ENCODE assay signal across 26 cellular contexts in the genomic region with DNA sequence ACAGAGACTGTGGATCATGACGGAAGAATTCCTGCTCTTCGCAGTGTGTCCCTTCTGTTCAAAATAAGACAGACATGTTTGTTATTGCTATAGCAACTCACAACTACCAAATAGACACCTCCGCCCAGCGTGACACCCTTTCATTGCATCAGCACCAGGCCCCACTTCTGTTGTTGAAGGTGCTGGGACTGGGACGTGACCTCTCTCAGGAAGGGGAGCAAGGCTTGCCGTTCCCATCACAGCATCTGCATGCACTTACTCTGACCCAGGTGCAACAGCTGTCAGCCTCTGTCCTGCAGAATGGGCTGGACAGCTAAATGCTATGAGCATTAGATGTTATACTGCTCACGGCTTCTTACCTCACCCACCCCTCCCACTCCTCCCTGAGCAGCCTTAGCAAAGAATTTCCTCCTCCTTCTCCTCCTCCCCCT.
A peak's percentile ranks its signal among the peaks of the same experiment; 100 is the strongest.
DNase-seq lines count a peak whose midpoint lies in the region; ATAC-seq, FAIRE-seq and TF ChIP-seq lines count a peak whose summit lies in the region.
"Had no signal": no experiment of that assay in that cellular context is flagged by ENCODE, and none has a peak within 500 bp of the region (broad histone marks: within the 10 kb centered on the region; RNA-seq: fewer than 3 reads in every experiment).

No MANE protein-coding gene starts in this region.

- ATAC-seq in Right ventricle myocardium inferior (peak; percentile 72), left cardiac atrium (peak in 1 of 2 donors; percentile 81), HG03280 (IDR thresholded peaks at IDR 0.05; ENCODE audit: unreplicated experiment) (no peak), pancreas (no peak)
- ATAC-seq: activated T-cell treated with anti-CD3 and anti-CD28 coated beads, Interleukin-2, amount 50 U/mL, for 72 hours; stimulated activated memory B cell treated with anti-CD40 and anti-IgM and Interleukin-4, amounts not matched to agents 10 μg/mL and 1 μg/mL and 100 μg/mL, for 72 hours; T-cell had no signal

- no peak for DNase-seq in Right ventricle myocardium inferior (ENCODE audit: missing footprints)
- no peak for DNase-seq in cardiac septum (ENCODE audit: low spot score)
- DNase-seq in left cardiac atrium = peak; percentile 47
- no peak for DNase-seq in neural crest cell (ENCODE audit: low read depth, low spot score)
- no peak for DNase-seq in NCI-H446 treated with DMSO at 0.1 percent for 48 hours (lab: John Stamatoyannopoulos, UW)
- no peak for DNase-seq in pancreas
- DNase-seq in EL = no peak
- DNase-seq: activated CD8-positive, alpha-beta memory T cell treated with anti-CD3 and anti-CD28 coated beads for 24 hours; activated naive CD4-positive, alpha-beta T cell treated with anti-CD3 and anti-CD28 coated beads, Interleukin-2, amount 50 U/mL, for 16 hours; activated T-cell treated with anti-CD3 and anti-CD28 coated beads, Interleukin-2, amount 50 U/mL, for 72 hours; DMS79 treated with DMSO at 0.1 percent for 48 hours; erythroblast; H7; NCI-H1417 treated with DMSO at 0.1 percent for 48 hours; NCI-H2171; NCI-H69; SIG-M5; T-cell had no signal

- 68 to 77% methylated on average over 7 of the region's 7 CpGs for WGBS in pancreas, 2 donors

- H3K4me3 Mint-ChIP-seq in neural crest cell = no peak overlapping the region
- H3K4me3 Mint-ChIP-seq: activated T-cell treated with anti-CD3 and anti-CD28 coated beads, Interleukin-2, amount 50 U/mL, for 72 hours; B cell; central memory CD8-positive, alpha-beta T cell; stimulated activated memory B cell treated with anti-CD40 and anti-IgM and Interleukin-4, amounts not matched to agents 10 μg/mL and 1 μg/mL and 100 μg/mL, for 72 hours; T-cell had no signal

- H3K9me3 ChIP-seq in pancreas = no peaks in the 10 kb centered on the region
- H3K9me3 ChIP-seq: ascending aorta had no signal

- FAIRE-seq in pancreas (lab: Jason Lieb, UNC) = no peak
- FAIRE-seq: HTR-8/SVneo, TTC549 had no signal

- TF ChIP-seq CTCF in neural crest cell (conservative IDR thresholded peaks at IDR 0.05) (no peak), pancreas (IDR thresholded peaks at IDR 0.05) (no peak)

- H3K36me3 ChIP-seq in pancreas = no peaks in the 10 kb centered on the region
- H3K36me3 ChIP-seq: ascending aorta had no signal

- no peaks in the 10 kb centered on the region for H3K9me3 Mint-ChIP-seq in neural crest cell
- H3K9me3 Mint-ChIP-seq: activated T-cell treated with anti-CD3 and anti-CD28 coated beads, Interleukin-2, amount 50 U/mL, for 72 hours; central memory CD8-positive, alpha-beta T cell; stimulated activated memory B cell treated with anti-CD40 and anti-IgM and Interleukin-4, amounts not matched to agents 10 μg/mL and 1 μg/mL and 100 μg/mL, for 72 hours; T-cell had no signal

- H3K4me3 ChIP-seq in pancreas = no peak overlapping the region
- H3K4me3 ChIP-seq: ascending aorta had no signal

- H3K27ac Mint-ChIP-seq in neural crest cell (ENCODE audit: unreplicated experiment) = peak overlapping the region; percentile 70
- H3K27ac Mint-ChIP-seq: activated T-cell treated with anti-CD3 and anti-CD28 coated beads, Interleukin-2, amount 50 U/mL, for 72 hours; B cell; stimulated activated memory B cell treated with anti-CD40 and anti-IgM and Interleukin-4, amounts not matched to agents 10 μg/mL and 1 μg/mL and 100 μg/mL, for 72 hours; T-cell had no signal

- no peaks in the 10 kb centered on the region for H3K27me3 ChIP-seq in pancreas
- H3K27me3 ChIP-seq: ascending aorta had no signal

- H3K36me3 Mint-ChIP-seq in neural crest cell (ENCODE audit: low read depth) = no peaks in the 10 kb centered on the region
- H3K36me3 Mint-ChIP-seq: stimulated activated memory B cell treated with anti-CD40 and anti-IgM and Interleukin-4, amounts not matched to agents 10 μg/mL and 1 μg/mL and 100 μg/mL, for 72 hours; T-cell had no signal

- H3K27ac ChIP-seq in pancreas = no peak overlapping the region
- H3K27ac ChIP-seq: 22Rv1, ascending aorta had no signal

- H3K4me1 ChIP-seq in pancreas = no peaks in the 10 kb centered on the region
- H3K4me1 ChIP-seq: ascending aorta had no signal

- H3K4me1 Mint-ChIP-seq in neural crest cell = peaks cover 32% of the 10 kb centered on the region
- H3K4me1 Mint-ChIP-seq: B cell; central memory CD8-positive, alpha-beta T cell; stimulated activated memory B cell treated with anti-CD40 and anti-IgM and Interleukin-4, amounts not matched to agents 10 μg/mL and 1 μg/mL and 100 μg/mL, for 72 hours; T-cell had no signal

- intact Hi-C loops in Right ventricle myocardium inferior (cut with DNase I) = no loop called here
- intact Hi-C loops in cardiac septum (cut with DNase I) = no loop called here
- intact Hi-C loops in left cardiac atrium (cut with DNase I) = no loop called here
- intact Hi-C loops in pancreas (cut with DNase I) = no loop called here

- H3K27me3 Mint-ChIP-seq in neural crest cell (ENCODE audit: low read depth) = no peaks in the 10 kb centered on the region
